Comparison of ENCODE assay signal across 11 cellular contexts in the genomic region with DNA sequence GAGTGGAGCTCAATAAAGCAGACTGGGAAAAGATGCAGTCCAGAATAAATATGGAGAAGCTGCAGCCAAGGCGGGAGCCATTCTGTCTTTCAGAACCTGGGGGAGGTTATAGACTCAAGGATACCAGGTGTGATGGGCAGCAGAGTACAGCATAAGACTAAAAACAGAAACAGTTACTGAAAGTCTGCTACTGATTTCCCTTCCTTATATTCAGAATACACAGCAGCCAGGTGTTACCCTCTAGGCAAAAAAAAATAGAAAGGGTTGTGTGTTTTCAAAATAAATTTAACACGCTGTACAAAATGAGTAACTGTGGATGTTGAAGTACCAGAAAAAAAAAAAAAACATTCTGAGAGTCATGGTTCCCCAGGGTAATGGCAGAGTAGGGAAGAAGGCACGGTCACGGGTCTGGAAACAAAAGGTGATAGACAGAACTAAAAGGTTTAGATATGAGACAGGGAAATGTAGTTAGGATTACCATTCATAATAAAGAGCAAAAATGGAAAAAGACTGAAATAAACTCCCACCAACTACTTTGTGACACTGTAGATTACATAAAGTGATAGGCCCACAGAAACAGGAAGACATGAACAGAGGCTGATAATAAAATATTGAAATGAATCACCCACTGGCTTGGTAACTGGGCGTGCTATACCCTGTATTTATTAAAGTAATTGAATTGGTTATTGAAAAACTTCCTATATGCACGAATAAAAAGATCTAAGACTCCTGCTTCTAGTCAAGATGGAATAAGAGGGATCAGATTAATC. TPM values are rescaled to one million over a fixed set of nuclear protein-coding genes. Genes with fewer than 3 reads are reported as not detected.
DNase-seq lines count a peak whose midpoint lies in the region; ATAC-seq lines count a peak whose summit lies in the region.
"Had no signal": no experiment of that assay in that cellular context is flagged by ENCODE, and none has a peak within 500 bp of the region (broad histone marks: within the 10 kb centered on the region; RNA-seq: fewer than 3 reads in every experiment).

No MANE protein-coding gene starts in this region.

- no peak for DNase-seq in NCI-H82 (lab: John Stamatoyannopoulos, UW)
- no peak for DNase-seq in NCI-H1436 (lab: John Stamatoyannopoulos, UW)
- DNase-seq in stimulated activated CD4-positive, alpha-beta T cell treated with anti-CD3 and anti-CD28 coated beads, Interleukin-1b, Interleukin-23, amount 100 ng/mL, for 48 hours = no peak
- no peak for DNase-seq in left ventricle myocardium superior
- DNase-seq: NK-92 treated with Interleukin-12 subunit alpha and Interleukin-12 subunit beta, amount 100 ng/mL, for 24 hours; stimulated activated naive CD8-positive, alpha-beta T cell treated with anti-CD3 and anti-CD28 coated beads, Interleukin-15, amount 100 ng/mL, for 72 hours had no signal

- peak; percentile 95 for ATAC-seq in GM18499 (IDR thresholded peaks at IDR 0.05; ENCODE audit: insufficient read depth, unreplicated experiment)
- peak; percentile 99 for ATAC-seq in GM19463 (IDR thresholded peaks at IDR 0.05; ENCODE audit: unreplicated experiment)
- peak; percentile 98 for ATAC-seq in HG02885 (IDR thresholded peaks at IDR 0.05; ENCODE audit: poor library complexity, unreplicated experiment)
- peak; percentile 98 for ATAC-seq in HG03565 (IDR thresholded peaks at IDR 0.05; ENCODE audit: unreplicated experiment)
- ATAC-seq in left ventricle myocardium superior = no peak
- ATAC-seq: stimulated activated naive CD8-positive, alpha-beta T cell treated with anti-CD3 and anti-CD28 coated beads, Interleukin-15, amount 100 ng/mL, for 72 hours had no signal

- intact Hi-C loops in left ventricle myocardium superior (cut with micrococcal nuclease) = no loop called here

RNA-seq across cellular contexts. Expression of a gene that starts 10.8 kb away (rescaled TPM):
- total RNA-seq in left ventricle myocardium superior = not detected
- total RNA-seq: T-helper 1 cell treated with Interleukin-12 subunit alpha and Interleukin-12 subunit beta and Interleukin-4 antibody, amounts not matched to agents 30 ng/mL and 1 ng/mL, for 36 hours had no signal
